In the genomic region with DNA sequence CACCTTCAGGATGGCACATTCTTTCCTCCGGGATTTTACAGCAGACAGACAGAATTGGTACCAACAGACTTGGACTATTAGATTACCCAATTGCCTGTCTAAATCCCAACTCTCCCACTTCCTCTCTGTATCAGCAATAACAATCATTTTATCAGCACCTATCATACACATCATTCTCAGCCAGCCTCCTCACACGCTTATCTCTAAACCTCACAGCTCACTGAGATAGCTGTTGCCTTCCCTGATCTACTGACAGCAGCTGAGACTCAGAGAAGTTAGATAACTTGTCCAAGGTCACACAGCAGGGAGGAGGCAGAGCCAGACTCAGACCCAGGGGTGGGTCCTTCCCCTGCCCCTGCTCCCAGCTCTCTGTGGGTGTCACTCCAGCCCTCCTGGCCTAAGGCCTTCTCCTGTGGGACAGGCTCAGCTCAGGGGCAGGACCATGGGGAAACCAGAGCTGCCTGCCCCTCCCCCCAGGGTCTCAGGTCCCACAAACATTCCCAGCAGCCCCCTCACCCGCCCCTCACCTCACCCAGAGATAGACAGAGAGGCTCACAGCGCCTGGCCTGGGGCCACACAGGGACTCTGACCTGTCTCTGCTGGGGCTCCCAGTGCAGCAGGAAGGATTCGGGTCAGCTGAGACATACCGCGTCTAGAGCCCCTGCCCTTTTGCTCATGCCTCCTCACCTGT, we compare ENCODE assay signal across 16 cellular contexts.
DNase-seq lines count a peak whose midpoint lies in the region; ATAC-seq and TF ChIP-seq lines count a peak whose summit lies in the region.
"Had no signal": no experiment of that assay in that cellular context is flagged by ENCODE, and none has a peak within 500 bp of the region (broad histone marks: within the 10 kb centered on the region; RNA-seq: fewer than 3 reads in every experiment).

No MANE protein-coding gene starts in this region.

- H3K27me3 Mint-ChIP-seq in neural progenitor cell (ENCODE audit: insufficient read depth, low read depth), result peaks cover 20% of the 10 kb centered on the region

- H3K27ac ChIP-seq in caudate nucleus (ENCODE audit: low read depth, low read length) (peak overlapping the region; percentile 70), neural progenitor cell (no peak overlapping the region)

- H3K9me3 Mint-ChIP-seq in neural progenitor cell, result no peaks in the 10 kb centered on the region
- H3K9me3 Mint-ChIP-seq: CD4-positive, alpha-beta T cell had no signal

- no peak overlapping the region for H3K4me3 Mint-ChIP-seq in neural progenitor cell
- H3K4me3 Mint-ChIP-seq: CD4-positive, alpha-beta T cell had no signal

- no peaks in the 10 kb centered on the region for H3K36me3 Mint-ChIP-seq in neural progenitor cell

- H3K79me2 ChIP-seq in neural progenitor cell (ENCODE audit: low read depth), result no peaks in the 10 kb centered on the region

- ATAC-seq in GM21825 (IDR thresholded peaks at IDR 0.05; ENCODE audit: unreplicated experiment), result no peak

- H3K27me3 ChIP-seq in NT2/D1 (ENCODE audit: insufficient read depth, insufficient read length) (no peaks in the 10 kb centered on the region), neural progenitor cell (no peaks in the 10 kb centered on the region)
- H3K27me3 ChIP-seq: BE2C had no signal

- H4K20me1 ChIP-seq in neural progenitor cell (ENCODE audit: low read depth), result peaks cover 3% of the 10 kb centered on the region

- no peak overlapping the region for H3K27ac Mint-ChIP-seq in neural progenitor cell
- H3K27ac Mint-ChIP-seq: CD4-positive, alpha-beta T cell had no signal

- H3K4me1 ChIP-seq in NT2/D1 (ENCODE audit: insufficient read depth, insufficient read length) (peaks cover 35% of the 10 kb centered on the region), neural progenitor cell (peaks cover 40% of the 10 kb centered on the region)

- peaks cover 26% of the 10 kb centered on the region for H3F3A ChIP-seq in neural progenitor cell (ENCODE audit: low read depth)

- H3K4me2 ChIP-seq in neural progenitor cell, result peak overlapping the region; percentile 31

- no peak overlapping the region for H3K4me3 ChIP-seq in NT2/D1 (ENCODE audit: insufficient read length, low read depth)
- no peak overlapping the region for H3K4me3 ChIP-seq in neural progenitor cell

- peak; percentile 12 for DNase-seq in COLO668 (lab: John Stamatoyannopoulos, UW; ENCODE audit: unreplicated experiment)
- no peak for DNase-seq in NT2/D1 (ENCODE audit: low read depth, low spot score)
- peak in 3 of 61 donors; percentile 8 to 55 (median 11) for DNase-seq in caudate nucleus (lab: John Stamatoyannopoulos, UW)
- no peak for DNase-seq in neural progenitor cell (ENCODE audit: low spot score)
- no peak for DNase-seq in HCEC 1CT
- DNase-seq in pons (ENCODE audit: low spot score), result no peak
- DNase-seq: BE2C; Calu3; CD4-positive, alpha-beta T cell; EL; H7; KBM-7; NCI-H1105 treated with DMSO at 0.1 percent for 48 hours; NCI-H1694 treated with DMSO at 0.1 percent for 48 hours; Right ventricle myocardium superior had no signal

- no peaks in the 10 kb centered on the region for H3K36me3 ChIP-seq in NT2/D1 (ENCODE audit: insufficient read depth, insufficient read length, low read length)
- H3K36me3 ChIP-seq in neural progenitor cell, result no peaks in the 10 kb centered on the region
- H3K36me3 ChIP-seq: BE2C had no signal

- H3K4me1 Mint-ChIP-seq in neural progenitor cell, result peaks cover 45% of the 10 kb centered on the region

- H3K9me3 ChIP-seq in NT2/D1 (ENCODE audit: insufficient read depth, low read length), result no peaks in the 10 kb centered on the region
- no peaks in the 10 kb centered on the region for H3K9me3 ChIP-seq in neural progenitor cell (ENCODE audit: low read depth)
- H3K9me3 ChIP-seq: BE2C had no signal

- no peak for TF ChIP-seq CTCF in neural progenitor cell (IDR thresholded peaks at IDR 0.05)

- peak overlapping the region; percentile 42 for H3K9ac ChIP-seq in NT2/D1 (ENCODE audit: insufficient read length, low read depth)
- no peak overlapping the region for H3K9ac ChIP-seq in neural progenitor cell

- no peak overlapping the region for H2AFZ ChIP-seq in neural progenitor cell (replicated peaks)
